ENCODE assay signal across 21 cellular contexts in the genomic region with DNA sequence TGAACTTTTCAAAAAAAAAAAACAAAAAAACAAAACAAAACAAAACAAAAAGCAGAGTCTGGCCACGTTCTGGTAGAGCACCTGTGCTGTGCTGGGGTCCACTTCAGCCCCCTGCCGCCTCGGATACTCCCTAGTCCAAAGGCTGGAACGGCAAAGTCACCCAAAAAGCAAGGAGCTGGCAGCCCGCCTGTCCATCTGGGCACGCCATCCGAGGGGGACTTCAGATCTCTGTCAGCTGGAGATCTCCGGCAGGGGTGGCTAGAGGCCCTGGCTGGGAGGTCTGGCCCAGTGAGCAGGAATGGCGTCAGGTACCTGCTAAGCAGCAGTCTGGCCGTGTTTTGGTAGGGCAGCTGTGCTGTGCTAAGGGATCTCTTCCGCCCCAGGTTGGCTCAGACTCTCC.
DNase-seq lines count a peak whose midpoint lies in the region; ATAC-seq, FAIRE-seq and TF ChIP-seq lines count a peak whose summit lies in the region.
"Had no signal": no experiment of that assay in that cellular context is flagged by ENCODE, and none has a peak within 500 bp of the region (broad histone marks: within the 10 kb centered on the region; RNA-seq: fewer than 3 reads in every experiment).

No MANE protein-coding gene starts in this region.

- no peak overlapping the region for H3K4me3 Mint-ChIP-seq in stimulated activated naive CD8-positive, alpha-beta T cell treated with anti-CD3 and anti-CD28 coated beads, Interleukin-15, amount 100 ng/mL, for 72 hours
- H3K4me3 Mint-ChIP-seq in osteocyte (ENCODE audit: unreplicated experiment) = no peak overlapping the region
- H3K4me3 Mint-ChIP-seq: CD4-positive, CD25-positive, alpha-beta regulatory T cell; CD8-positive, alpha-beta memory T cell had no signal

- FAIRE-seq in kidney (lab: Jason Lieb, UNC) = no peak
- FAIRE-seq: GM12892, GM18507 had no signal

- H3K9me3 ChIP-seq in kidney (ENCODE audit: control insufficient read depth in 1 of 2, low read length in 2 of 2) = no peaks in the 10 kb centered on the region
- H3K9me3 ChIP-seq: BE2C had no signal

- H3K9ac ChIP-seq in kidney (ENCODE audit: low read length in 2 of 2) = no peak overlapping the region
- H3K9ac ChIP-seq: GM23248 had no signal

- peak; percentile 13 for ATAC-seq in stimulated activated naive CD8-positive, alpha-beta T cell treated with anti-CD3 and anti-CD28 coated beads, Interleukin-15, amount 100 ng/mL, for 72 hours
- ATAC-seq in stimulated activated naive CD8-positive, alpha-beta T cell treated with anti-CD3 and anti-CD28 coated beads, Interleukin-15, Interleukin-2, amounts not matched to agents 100 U/mL and 50 U/mL, for 24 hours = no peak
- ATAC-seq: HCT116 had no signal

- DNase-seq in stimulated activated naive CD8-positive, alpha-beta T cell treated with anti-CD3 and anti-CD28 coated beads, Interleukin-15, amount 100 ng/mL, for 72 hours = no peak
- DNase-seq in stimulated activated naive CD8-positive, alpha-beta T cell treated with anti-CD3 and anti-CD28 coated beads, Interleukin-15, Interleukin-2, amounts not matched to agents 100 U/mL and 50 U/mL, for 24 hours = no peak
- peak; percentile 58 to 88 for DNase-seq in NCI-H524 (lab: John Stamatoyannopoulos, UW)
- peak; percentile 52 for DNase-seq in kidney
- DNase-seq in central memory CD4-positive, alpha-beta T cell = no peak
- DNase-seq in globus pallidus (ENCODE audit: low spot score) = no peak
- no peak for DNase-seq in osteocyte (ENCODE audit: extremely low spot score, unreplicated experiment)
- DNase-seq: ACHN; BE2C; C1 segment of cervical spinal cord; CD4-positive, CD25-positive, alpha-beta regulatory T cell; CD8-positive, alpha-beta memory T cell; COR-L47; DMS153; DMS79; GDM1; GM23248; H7 had no signal

- peaks cover 33% of the 10 kb centered on the region for H3K27me3 Mint-ChIP-seq in stimulated activated naive CD8-positive, alpha-beta T cell treated with anti-CD3 and anti-CD28 coated beads, Interleukin-15, amount 100 ng/mL, for 72 hours
- peaks cover 23% of the 10 kb centered on the region for H3K27me3 Mint-ChIP-seq in osteocyte (ENCODE audit: unreplicated experiment)

- H3K36me3 ChIP-seq in kidney (ENCODE audit: control insufficient read depth in 1 of 2, insufficient read depth in 2 of 2, low read length in 2 of 2) = no peaks in the 10 kb centered on the region
- H3K36me3 ChIP-seq: BE2C had no signal

- no peaks in the 10 kb centered on the region for H3K36me3 Mint-ChIP-seq in osteocyte (ENCODE audit: unreplicated experiment)
- H3K36me3 Mint-ChIP-seq: CD4-positive, CD25-positive, alpha-beta regulatory T cell; CD8-positive, alpha-beta memory T cell had no signal

- no peak for TF ChIP-seq CTCF in kidney (IDR thresholded peaks at IDR 0.05; ENCODE audit: borderline replicate concordance, extremely low read depth, insufficient read depth)
- no peak for TF ChIP-seq CTCF in osteocyte (IDR thresholded peaks at IDR 0.05)

- no peak overlapping the region for H3K27ac ChIP-seq in kidney (ENCODE audit: low read depth in 2 of 2, low read length in 2 of 2)
- H3K27ac ChIP-seq: GM23248 had no signal

- no peak overlapping the region for H3K27ac Mint-ChIP-seq in stimulated activated naive CD8-positive, alpha-beta T cell treated with anti-CD3 and anti-CD28 coated beads, Interleukin-15, amount 100 ng/mL, for 72 hours
- H3K27ac Mint-ChIP-seq in osteocyte (ENCODE audit: unreplicated experiment) = no peak overlapping the region
- H3K27ac Mint-ChIP-seq: CD8-positive, alpha-beta memory T cell had no signal

- no peak overlapping the region for H3K4me3 ChIP-seq in kidney (ENCODE audit: low read length in 2 of 2)
- H3K4me3 ChIP-seq: GM23248 had no signal

- intact Hi-C loops in kidney (cut with DNase I) = no loop called here

- no peaks in the 10 kb centered on the region for H3K4me1 ChIP-seq in kidney (ENCODE audit: control insufficient read depth in 1 of 2, insufficient read depth in 1 of 2, low read depth in 1 of 2, low read length in 2 of 2)
- H3K4me1 ChIP-seq: BE2C had no signal

- peaks cover 0 to 4% of the 10 kb centered on the region in 2 donors for H3K9me3 Mint-ChIP-seq in stimulated activated naive CD8-positive, alpha-beta T cell treated with anti-CD3 and anti-CD28 coated beads, Interleukin-15, amount 100 ng/mL, for 72 hours
- no peaks in the 10 kb centered on the region for H3K9me3 Mint-ChIP-seq in osteocyte (ENCODE audit: unreplicated experiment)
- H3K9me3 Mint-ChIP-seq: CD4-positive, CD25-positive, alpha-beta regulatory T cell had no signal

- peaks cover 7% of the 10 kb centered on the region for H3K4me1 Mint-ChIP-seq in stimulated activated naive CD8-positive, alpha-beta T cell treated with anti-CD3 and anti-CD28 coated beads, Interleukin-15, amount 100 ng/mL, for 72 hours
- H3K4me1 Mint-ChIP-seq in osteocyte (ENCODE audit: unreplicated experiment) = no peaks in the 10 kb centered on the region
- H3K4me1 Mint-ChIP-seq: CD8-positive, alpha-beta memory T cell had no signal

Comparison
In these comparisons a context has a peak if more than half of its experiments do, and no peak if none do; other contexts are left out.
1. DNase-seq: peak in NCI-H524 (2 of 2) and kidney (single experiment); none in stimulated activated naive CD8-positive, alpha-beta T cell treated with anti-CD3 and anti-CD28 coated beads, Interleukin-15, amount 100 ng/mL, for 72 hours (0 of 2), stimulated activated naive CD8-positive, alpha-beta T cell treated with anti-CD3 and anti-CD28 coated beads, Interleukin-15, Interleukin-2, amounts not matched to agents 100 U/mL and 50 U/mL, for 24 hours (single experiment), central memory CD4-positive, alpha-beta T cell (single experiment), globus pallidus (single experiment) and osteocyte (single experiment).